Comparison of ENCODE assay signal across 26 cellular contexts in genomic region chr4:75081561-75081960, GRCh38.
"Had no signal": no experiment of that assay in that cellular context is flagged by ENCODE, and none has a peak within 500 bp of the region (broad histone marks: within the 10 kb centered on the region; RNA-seq: fewer than 3 reads in every experiment).

No MANE protein-coding gene starts in this region.

- H3K27me3 ChIP-seq: neural progenitor cell, ovary, right lobe of liver, sigmoid colon, suprapubic skin, testis, tibial artery, transverse colon, upper lobe of right lung, uterus had no signal

- H3K4me3 ChIP-seq: neural progenitor cell, ovary, psoas muscle, right lobe of liver, sigmoid colon, suprapubic skin, testis, tibial artery, transverse colon, upper lobe of right lung, uterus had no signal

- FAIRE-seq: small intestine had no signal

- H3K36me3 ChIP-seq: neural progenitor cell, ovary, right lobe of liver, sigmoid colon, suprapubic skin, tibial artery, transverse colon, upper lobe of right lung, uterus had no signal

- DNase-seq: natural killer cell; occipital lobe; ovary; posterior cingulate gyrus; psoas muscle; right cardiac atrium; right lobe of liver; sigmoid colon; small intestine; stimulated activated CD4-positive, alpha-beta T cell treated with anti-CD3 and anti-CD28 coated beads, Interleukin-15, amount 100 ng/mL, for 24 hours; stimulated activated CD4-positive, alpha-beta T cell treated with anti-CD3 and anti-CD28 coated beads, Interleukin-2, amount 100 ng/mL, for 24 hours; stimulated activated CD4-positive, alpha-beta T cell treated with anti-CD3 and anti-CD28 coated beads, Interleukin-2, amount 100 ng/mL, for 48 hours; stimulated activated CD4-positive, alpha-beta T cell treated with anti-CD3 and anti-CD28 coated beads, Interleukin-4, amount 100 ng/mL, for 4 hours; stimulated activated CD8-positive, alpha-beta memory T cell treated with anti-CD3 and anti-CD28 coated beads, Interleukin-4, amount 100 ng/mL, for 48 hours; stimulated activated naive CD4-positive, alpha-beta T cell; stimulated activated naive CD8-positive, alpha-beta T cell treated with anti-CD3 and anti-CD28 coated beads, Interleukin-15, amount 100 ng/mL, for 72 hours; stimulated activated naive CD8-positive, alpha-beta T cell treated with anti-CD3 and anti-CD28 coated beads, Interleukin-15, Interleukin-2, amounts not matched to agents 100 U/mL and 50 U/mL, for 24 hours; substantia nigra; testis; tibial artery; transverse colon; upper lobe of right lung; uterus had no signal

- ATAC-seq: natural killer cell; psoas muscle; right cardiac atrium; right lobe of liver; stimulated activated memory B cell treated with anti-CD40 and anti-IgM and Interleukin-4, amounts not matched to agents 10 μg/mL and 1 μg/mL and 100 μg/mL, for 72 hours; stimulated activated naive CD8-positive, alpha-beta T cell treated with anti-CD3 and anti-CD28 coated beads, Interleukin-15, amount 100 ng/mL, for 72 hours; stimulated activated naive CD8-positive, alpha-beta T cell treated with anti-CD3 and anti-CD28 coated beads, Interleukin-15, Interleukin-2, amounts not matched to agents 100 U/mL and 50 U/mL, for 24 hours; upper lobe of right lung had no signal
